Comparison of ENCODE assay signal across 8 cellular contexts in the genomic region with DNA sequence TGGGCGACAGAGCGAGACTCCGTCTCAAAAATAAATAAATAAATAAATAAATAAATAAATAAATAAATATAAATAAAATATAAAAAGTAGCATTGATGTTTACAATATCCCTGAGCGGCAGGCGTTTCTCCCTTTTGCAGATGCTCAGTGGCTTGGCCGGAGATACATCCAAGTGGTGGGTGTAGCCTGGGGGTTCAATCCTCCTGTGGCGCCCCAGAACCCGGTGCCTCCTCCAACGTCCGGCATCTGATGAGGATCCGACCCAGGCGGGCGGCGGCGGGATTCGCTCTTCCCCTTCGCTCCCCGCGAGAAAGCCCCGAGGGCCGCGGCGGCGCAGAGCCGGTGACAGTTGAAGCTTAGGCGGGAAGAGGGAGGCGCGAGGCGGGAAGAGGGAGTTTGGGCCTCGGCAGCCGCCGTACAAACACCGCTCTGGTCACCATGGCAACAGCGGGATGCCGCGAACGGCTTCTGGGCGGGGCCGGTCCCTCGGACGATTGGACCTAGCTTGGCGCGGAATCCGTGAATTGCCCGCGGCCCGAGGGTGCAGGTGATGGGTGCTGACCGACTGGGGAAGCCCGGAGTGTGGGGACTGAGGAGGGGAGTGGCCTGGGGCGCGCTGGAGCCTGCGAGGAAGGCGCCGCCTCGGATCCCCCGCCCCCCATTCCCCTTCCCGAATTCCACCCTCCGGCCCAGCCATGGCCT. TPM values are rescaled to one million over a fixed set of nuclear protein-coding genes. Genes with fewer than 3 reads are reported as not detected.
A peak's percentile ranks its signal among the peaks of the same experiment; 100 is the strongest.
DNase-seq lines count a peak whose midpoint lies in the region; ATAC-seq and TF ChIP-seq lines count a peak whose summit lies in the region.

No MANE protein-coding gene starts in this region.

- peaks cover 3% of the 10 kb centered on the region for H3K4me1 ChIP-seq in iPS-18a (ENCODE audit: control insufficient read depth, low read depth, low read length)

- no peaks in the 10 kb centered on the region for H3K9me3 Mint-ChIP-seq in brain

- peaks cover 3% of the 10 kb centered on the region for H3K27me3 Mint-ChIP-seq in brain

- H3K27ac ChIP-seq in iPS-18a (ENCODE audit: low read length), result no peak overlapping the region

- no peaks in the 10 kb centered on the region for H3K27me3 ChIP-seq in iPS-18a (ENCODE audit: control insufficient read depth, insufficient read depth, low read length)

- H3K9ac ChIP-seq in iPS-18a (ENCODE audit: low read length), result peak overlapping the region; percentile 61

- DNase-seq in GM04504 (ENCODE audit: low read depth) (peak; percentile 78), NCI-H2107 treated with DMSO at 0.1 percent for 48 hours (lab: John Stamatoyannopoulos, UW; ENCODE audit: unreplicated experiment) (peak; percentile 61), UCSD-AML1 (lab: John Stamatoyannopoulos, UW; ENCODE audit: unreplicated experiment) (peak; percentile 86), skeletal muscle cell (ENCODE audit: low read depth) (peak; percentile 62)

- H3K36me3 Mint-ChIP-seq in brain, result no peaks in the 10 kb centered on the region

- H3K36me3 ChIP-seq in iPS-18a (ENCODE audit: control insufficient read depth, low read depth, low read length), result no peaks in the 10 kb centered on the region

- H3K9me3 ChIP-seq in iPS-18a (ENCODE audit: control insufficient read depth, low read depth, low read length), result no peaks in the 10 kb centered on the region

- H3K4me3 ChIP-seq in iPS-18a (ENCODE audit: low read length) (peak overlapping the region; percentile 84), skeletal muscle cell (ENCODE audit: low read depth, low read length) (peak overlapping the region; percentile 76)

- peak overlapping the region; percentile 88 to 93 (median 89) for H3K4me3 Mint-ChIP-seq in brain

- ATAC-seq in HG02973 (IDR thresholded peaks at IDR 0.05; ENCODE audit: unreplicated experiment) (peak; percentile 53), HG02623 (IDR thresholded peaks at IDR 0.05; ENCODE audit: unreplicated experiment) (no peak)

- H3K4me1 Mint-ChIP-seq in brain, result peaks cover 58% of the 10 kb centered on the region

- peak overlapping the region; percentile 42 to 89 (median 64) for H3K27ac Mint-ChIP-seq in brain

- no peak for TF ChIP-seq CTCF in brain (conservative IDR thresholded peaks at IDR 0.05)

RNA-seq across cellular contexts. Expression of gene ALDOA, which starts 12.7 kb away (rescaled TPM):
- polyA plus RNA-seq in brain (ENCODE audit: insufficient read depth, low read depth, low replicate concordance), result 1,509 TPM

RNA-seq across cellular contexts. Expression of gene TLCD3B, which starts 21.8 kb away (rescaled TPM):
- 186 TPM for polyA plus RNA-seq in brain (ENCODE audit: insufficient read depth, low read depth, low replicate concordance)

RNA-seq across cellular contexts. Expression of gene PPP4C, which starts 23.0 kb away (rescaled TPM):
- polyA plus RNA-seq in brain (ENCODE audit: insufficient read depth, low read depth, low replicate concordance), result 105 TPM

RNA-seq across cellular contexts. Expression of gene C16orf92, which starts 29.8 kb away (rescaled TPM):
- polyA plus RNA-seq in brain (ENCODE audit: insufficient read depth, low read depth, low replicate concordance), result not detected

RNA-seq across cellular contexts. Expression of gene TBX6, which starts 38.9 kb away (rescaled TPM):
- 2.0 TPM for polyA plus RNA-seq in brain (ENCODE audit: insufficient read depth, low read depth, low replicate concordance)
